8 cellular contexts compared by ENCODE assay signal in the genomic region with DNA sequence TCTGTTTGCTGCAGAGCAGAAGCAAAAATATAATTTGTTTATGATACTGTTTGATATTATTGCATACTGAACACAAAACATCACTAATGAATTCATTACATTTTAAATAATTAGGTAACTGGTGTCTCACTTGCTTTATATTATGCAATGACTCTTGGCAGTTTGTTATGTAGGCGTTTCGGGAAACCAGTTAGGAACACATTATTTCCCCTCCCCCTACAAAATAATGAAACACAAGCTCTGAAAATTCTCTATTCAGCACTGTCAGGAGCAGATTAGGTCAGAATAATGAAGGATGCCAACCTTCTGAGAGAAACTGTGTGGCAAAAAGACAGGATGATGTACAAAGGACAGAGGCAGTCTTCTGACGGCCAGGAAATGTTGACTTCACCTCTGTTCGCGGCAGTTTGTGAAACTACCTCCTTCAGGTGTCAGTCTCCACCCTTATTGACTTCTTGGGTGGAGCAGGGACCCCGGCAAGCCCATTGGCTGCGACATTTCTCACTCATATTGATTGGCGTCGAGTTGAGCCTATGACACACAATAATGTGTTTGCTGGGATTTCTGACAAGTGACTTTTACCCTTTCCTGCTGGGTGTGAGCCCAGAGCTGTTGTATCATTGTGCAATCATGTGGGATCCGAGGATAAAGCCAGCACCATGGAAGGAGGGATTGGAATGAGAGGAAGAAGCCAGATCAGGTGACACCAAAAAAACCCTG. TPM values are rescaled to one million over a fixed set of nuclear protein-coding genes. Genes with fewer than 3 reads are reported as not detected.
DNase-seq lines count a peak whose midpoint lies in the region; ATAC-seq and TF ChIP-seq lines count a peak whose summit lies in the region.

No MANE protein-coding gene starts in this region.

- intact Hi-C loops in ovary (cut with DNase I) = no loop called here

- no peaks in the 10 kb centered on the region for H3K36me3 Mint-ChIP-seq in activated CD8-positive, alpha-beta memory T cell treated with anti-CD3 and anti-CD28 coated beads, Interleukin-2, amount 10 ng/mL, durations not matched to agents 7 days and 5 days
- H3K36me3 Mint-ChIP-seq in CD8-positive, alpha-beta memory T cell = no peaks in the 10 kb centered on the region

- in situ Hi-C loops in SK-MEL-5 (cut with HindIII; ENCODE audit: low pct_unique_long_range_greater_than_20kb, low sequenced_read_pairs) = no loop called here

- POLR2A ChIA-PET in CD8-positive, alpha-beta memory T cell (lab: Charles Lee) = no interaction called here

- peaks cover 2% of the 10 kb centered on the region for H3K4me1 Mint-ChIP-seq in activated CD8-positive, alpha-beta memory T cell treated with anti-CD3 and anti-CD28 coated beads, Interleukin-2, amount 10 ng/mL, durations not matched to agents 7 days and 5 days
- no peaks in the 10 kb centered on the region for H3K4me1 Mint-ChIP-seq in CD8-positive, alpha-beta memory T cell

- no peaks in the 10 kb centered on the region for H3K36me3 ChIP-seq in ovary
- no peaks in the 10 kb centered on the region for H3K36me3 ChIP-seq in CD8-positive, alpha-beta memory T cell (ENCODE audit: insufficient read depth, low read length)

- peak; percentile 79 for TF ChIP-seq EP300 in ovary (IDR thresholded peaks at IDR 0.05)

- H3K9me3 ChIP-seq in ovary = no peaks in the 10 kb centered on the region
- no peaks in the 10 kb centered on the region for H3K9me3 ChIP-seq in CD8-positive, alpha-beta memory T cell (ENCODE audit: low read length)

- ATAC-seq in activated CD8-positive, alpha-beta memory T cell treated with anti-CD3 and anti-CD28 coated beads, Interleukin-2, amount 10 ng/mL, durations not matched to agents 7 days and 5 days = peak; percentile 39
- ATAC-seq in GM19463 (IDR thresholded peaks at IDR 0.05; ENCODE audit: unreplicated experiment) = no peak

- H3K9me3 Mint-ChIP-seq in activated CD8-positive, alpha-beta memory T cell treated with anti-CD3 and anti-CD28 coated beads, Interleukin-2, amount 10 ng/mL, durations not matched to agents 7 days and 5 days (ENCODE audit: low read depth) = no peaks in the 10 kb centered on the region
- H3K9me3 Mint-ChIP-seq in CD8-positive, alpha-beta memory T cell = no peaks in the 10 kb centered on the region

- peaks cover 14% of the 10 kb centered on the region for H3K27me3 Mint-ChIP-seq in activated CD8-positive, alpha-beta memory T cell treated with anti-CD3 and anti-CD28 coated beads, Interleukin-2, amount 10 ng/mL, durations not matched to agents 7 days and 5 days
- H3K27me3 Mint-ChIP-seq in CD8-positive, alpha-beta memory T cell = peaks cover 11 to 18% of the 10 kb centered on the region in 2 donors

- peaks cover 37% of the 10 kb centered on the region for H3K4me1 ChIP-seq in ovary (ENCODE audit: insufficient read depth)
- H3K4me1 ChIP-seq in CD8-positive, alpha-beta memory T cell (ENCODE audit: insufficient read depth, low read length) = no peaks in the 10 kb centered on the region

- no peak overlapping the region for H3K4me3 ChIP-seq in fibroblast of pulmonary artery (replicated peaks; ENCODE audit: low read depth, low read length)
- no peak overlapping the region for H3K4me3 ChIP-seq in ovary
- H3K4me3 ChIP-seq in CD8-positive, alpha-beta memory T cell (ENCODE audit: low read length) = no peak overlapping the region

- TF ChIP-seq POLR2A in ovary (IDR thresholded peaks at IDR 0.05) = no peak

- 33 to 53% (median 48%) methylated on average over 10 of the region's 10 CpGs for WGBS in ovary, 3 donors

- CTCF ChIA-PET in activated CD8-positive, alpha-beta memory T cell treated with anti-CD3 and anti-CD28 coated beads, Interleukin-2, amount 10 ng/mL, durations not matched to agents 7 days and 5 days (lab: Charles Lee) = interaction anchor here (1.4 kb wide), 1 partner anchor 30 kb away, joined by 3 read pairs; no protein-coding TSS in a partner anchor
- CTCF ChIA-PET in CD8-positive, alpha-beta memory T cell (lab: Charles Lee) = no interaction called here

- DNase-seq in activated CD8-positive, alpha-beta memory T cell treated with anti-CD3 and anti-CD28 coated beads, Interleukin-2, amount 10 ng/mL, durations not matched to agents 7 days and 5 days = peak; percentile 46
- DNase-seq in activated CD8-positive, alpha-beta memory T cell treated with anti-CD3 and anti-CD28 coated beads for 24 hours = no peak
- peak; percentile 55 for DNase-seq in SK-MEL-5 (ENCODE audit: low read depth, low spot score)
- peak; percentile 98 for DNase-seq in fibroblast of pulmonary artery (ENCODE audit: low read depth)
- peak; percentile 66 to 90 (median 80) for DNase-seq in ovary
- no peak for DNase-seq in CD8-positive, alpha-beta memory T cell
- DNase-seq in Kasumi-1 (lab: John Stamatoyannopoulos, UW) = no peak

- H3K27ac Mint-ChIP-seq in activated CD8-positive, alpha-beta memory T cell treated with anti-CD3 and anti-CD28 coated beads, Interleukin-2, amount 10 ng/mL, durations not matched to agents 7 days and 5 days = no peak overlapping the region
- no peak overlapping the region for H3K27ac Mint-ChIP-seq in CD8-positive, alpha-beta memory T cell

- peak overlapping the region; percentile 81 to 94 for H3K27ac ChIP-seq in ovary
- H3K27ac ChIP-seq in CD8-positive, alpha-beta memory T cell (ENCODE audit: low read depth, low read length) = no peak overlapping the region

- no peak overlapping the region for H3K4me3 Mint-ChIP-seq in activated CD8-positive, alpha-beta memory T cell treated with anti-CD3 and anti-CD28 coated beads, Interleukin-2, amount 10 ng/mL, durations not matched to agents 7 days and 5 days
- H3K4me3 Mint-ChIP-seq in CD8-positive, alpha-beta memory T cell = no peak overlapping the region

- H3K27me3 ChIP-seq in ovary = no peaks in the 10 kb centered on the region
- no peaks in the 10 kb centered on the region for H3K27me3 ChIP-seq in CD8-positive, alpha-beta memory T cell (ENCODE audit: insufficient read depth, low read length, poor library complexity, severe bottlenecking)

- TF ChIP-seq CTCF in fibroblast of pulmonary artery (IDR thresholded peaks at IDR 0.05; ENCODE audit: low read length, missing control alignments) = no peak
- no peak for TF ChIP-seq CTCF in ovary (IDR thresholded peaks at IDR 0.05)

RNA-seq across cellular contexts. Expression of a gene that starts 34.0 kb away (rescaled TPM):
- total RNA-seq in activated CD8-positive, alpha-beta memory T cell treated with anti-CD3 and anti-CD28 coated beads, Interleukin-2, amount 10 ng/mL, durations not matched to agents 7 days and 5 days = under 1 TPM; 0.06 to 0.12 TPM
- total RNA-seq in SK-MEL-5 (2014; rRNA removed; shearing (Covaris generic)) = 90.2 and 92.6 TPM in 2 replicates
- 80.3 and 104 TPM in 2 replicates for polyA plus RNA-seq in SK-MEL-5 (2015; cell fraction: cytosol; rRNA removed)
- polyA plus RNA-seq in SK-MEL-5 (2015; cell fraction: nucleus; rRNA removed) = 48.9 and 54.6 TPM in 2 replicates
- 10 to 100 TPM; 13.0 to 71.8 (median 61.1) TPM for total RNA-seq in ovary
- 10 to 100 TPM; 16.6 to 49.9 TPM for polyA plus RNA-seq in ovary
- total RNA-seq in CD8-positive, alpha-beta memory T cell = under 1 TPM; 0.09 to 0.15 TPM
- not detected for polyA plus RNA-seq in CD8-positive, alpha-beta memory T cell

Comparison
In these comparisons a context has a peak if more than half of its experiments do, and no peak if none do; other contexts are left out.
1. DNase-seq: peak in activated CD8-positive, alpha-beta memory T cell treated with anti-CD3 and anti-CD28 coated beads, Interleukin-2, amount 10 ng/mL, durations not matched to agents 7 days and 5 days (single experiment), SK-MEL-5 (single experiment), fibroblast of pulmonary artery (single experiment) and ovary (5 of 5); none in activated CD8-positive, alpha-beta memory T cell treated with anti-CD3 and anti-CD28 coated beads for 24 hours (single experiment), CD8-positive, alpha-beta memory T cell (0 of 5) and Kasumi-1 (0 of 2).
2. RNA of a gene that starts 34.0 kb away (total RNA-seq): 90.2 to 92.6 TPM in SK-MEL-5 and 13.0 to 71.8 TPM in ovary; 0.09 to 0.15 TPM in CD8-positive, alpha-beta memory T cell and 0.06 to 0.12 TPM in activated CD8-positive, alpha-beta memory T cell treated with anti-CD3 and anti-CD28 coated beads, Interleukin-2, amount 10 ng/mL, durations not matched to agents 7 days and 5 days; every median in the first group is over 10 times any median in the second.